In genomic region chr14:61512026-61512425, GRCh38 we compare ENCODE assay signal across 12 cellular contexts.
DNase-seq lines count a peak whose midpoint lies in the region; ATAC-seq, FAIRE-seq and TF ChIP-seq lines count a peak whose summit lies in the region.
"Had no signal": no experiment of that assay in that cellular context is flagged by ENCODE, and none has a peak within 500 bp of the region (broad histone marks: within the 10 kb centered on the region; RNA-seq: fewer than 3 reads in every experiment).

No MANE protein-coding gene starts in this region.

- peak overlapping the region; percentile 46 for H3K4me3 Mint-ChIP-seq in activated T-cell treated with anti-CD3 and anti-CD28 coated beads, Interleukin-2, amount 50 U/mL, for 4 hours
- H3K4me3 Mint-ChIP-seq: dendritic cell treated with granulocyte-macrophage colony-stimulating factor and Interleukin-4, amounts not matched to agents 40 ng/mL and 50 ng/mL, for 4 days had no signal

- H3K27ac ChIP-seq in keratinocyte (ENCODE audit: control insufficient read depth, insufficient read depth, low read length) (peak overlapping the region; percentile 56), stomach (peak overlapping the region in 4 of 5 donors; percentile 32 to 61 (median 40))
- H3K27ac ChIP-seq: psoas muscle had no signal

- no peaks in the 10 kb centered on the region for H3K27me3 Mint-ChIP-seq in activated T-cell treated with anti-CD3 and anti-CD28 coated beads, Interleukin-2, amount 50 U/mL, for 4 hours (ENCODE audit: low read depth)
- H3K27me3 Mint-ChIP-seq: dendritic cell treated with granulocyte-macrophage colony-stimulating factor and Interleukin-4, amounts not matched to agents 40 ng/mL and 50 ng/mL, for 4 days had no signal

- H3K36me3 ChIP-seq in keratinocyte (ENCODE audit: control insufficient read depth in 2 of 2, extremely low read depth in 1 of 2, insufficient read depth in 2 of 2, low read length in 2 of 2) (no peaks in the 10 kb centered on the region), stomach (no peaks in the 10 kb centered on the region)

- TF ChIP-seq CTCF in keratinocyte (optimal IDR thresholded peaks at IDR 0.05 in 1 of 3, IDR thresholded peaks at IDR 0.05 in 1 of 3, conservative IDR thresholded peaks at IDR 0.05 in 1 of 3; ENCODE audit: extremely low read depth in 1 of 3, insufficient read depth in 2 of 3, low read length in 3 of 3) (no peak), stomach (IDR thresholded peaks at IDR 0.05) (no peak)

- H3K4me1 ChIP-seq in keratinocyte (ENCODE audit: control insufficient read depth, extremely low read depth, insufficient read depth, low read length) (peaks cover 27% of the 10 kb centered on the region), stomach (peaks cover 17 to 57% (median 23%) of the 10 kb centered on the region in 4 donors)

- peak; percentile 19 to 38 for ATAC-seq in activated T-cell treated with anti-CD3 and anti-CD28 coated beads, Interleukin-2, amount 50 U/mL, for 4 hours
- peak; percentile 40 to 56 for ATAC-seq in activated naive CD4-positive, alpha-beta T cell treated with anti-CD3 and anti-CD28 coated beads, Interleukin-2, amount 50 U/mL, for 72 hours
- ATAC-seq in HG02759 (IDR thresholded peaks at IDR 0.05; ENCODE audit: unreplicated experiment), result no peak

- H3K9me3 ChIP-seq in keratinocyte (ENCODE audit: control insufficient read depth, low read depth, low read length) (no peaks in the 10 kb centered on the region), stomach (no peaks in the 10 kb centered on the region)
- H3K9me3 ChIP-seq: psoas muscle had no signal

- peaks cover 90% of the 10 kb centered on the region for H3K4me1 Mint-ChIP-seq in activated T-cell treated with anti-CD3 and anti-CD28 coated beads, Interleukin-2, amount 50 U/mL, for 4 hours (ENCODE audit: low read depth)

- no peaks in the 10 kb centered on the region for H3K9me1 ChIP-seq in keratinocyte (ENCODE audit: control insufficient read depth, extremely low read depth, insufficient read depth, low read length)

- no peak overlapping the region for H3K9ac ChIP-seq in keratinocyte (ENCODE audit: control insufficient read depth, extremely low read depth, insufficient read depth, low read length)

- TF ChIP-seq EP300 in stomach (IDR thresholded peaks at IDR 0.05), result no peak

- peaks cover 39% of the 10 kb centered on the region for H3K36me3 Mint-ChIP-seq in activated T-cell treated with anti-CD3 and anti-CD28 coated beads, Interleukin-2, amount 50 U/mL, for 4 hours (ENCODE audit: insufficient read depth)
- H3K36me3 Mint-ChIP-seq in activated naive CD4-positive, alpha-beta T cell treated with anti-CD3 and anti-CD28 coated beads, Interleukin-2, amount 50 U/mL, for 72 hours, result peaks cover 21 to 44% of the 10 kb centered on the region in 2 donors

- FAIRE-seq in keratinocyte (lab: Jason Lieb, UNC), result no peak

- DNase-seq in activated T-cell treated with anti-CD3 and anti-CD28 coated beads, Interleukin-2, amount 50 U/mL, for 4 hours, result no peak
- DNase-seq in activated T-cell treated with anti-CD3 and anti-CD28 coated beads, Interleukin-2, amount 50 U/mL, for 1 hour, result no peak
- no peak for DNase-seq in activated naive CD4-positive, alpha-beta T cell treated with anti-CD3 and anti-CD28 coated beads, Interleukin-2, amount 50 U/mL, for 72 hours (ENCODE audit: low spot score in 2 of 2)
- no peak for DNase-seq in keratinocyte (ENCODE audit: low read depth, low spot score)
- DNase-seq in stomach, result no peak
- DNase-seq in AG08396 (ENCODE audit: low spot score), result no peak
- DNase-seq in GDM1 (lab: John Stamatoyannopoulos, UW), result no peak
- DNase-seq: activated CD4-positive, CD25-positive, alpha-beta regulatory T cell; NK-92 treated with Interleukin-12 subunit alpha and Interleukin-12 subunit beta, amount 100 ng/mL, for 24 hours had no signal

- H3K9me3 Mint-ChIP-seq in activated T-cell treated with anti-CD3 and anti-CD28 coated beads, Interleukin-2, amount 50 U/mL, for 4 hours, result no peaks in the 10 kb centered on the region
- H3K9me3 Mint-ChIP-seq in activated naive CD4-positive, alpha-beta T cell treated with anti-CD3 and anti-CD28 coated beads, Interleukin-2, amount 50 U/mL, for 72 hours, result no peaks in the 10 kb centered on the region
- H3K9me3 Mint-ChIP-seq: dendritic cell treated with granulocyte-macrophage colony-stimulating factor and Interleukin-4, amounts not matched to agents 40 ng/mL and 50 ng/mL, for 4 days had no signal

- TF ChIP-seq POLR2A in stomach (IDR thresholded peaks at IDR 0.05), result no peak

- no peak overlapping the region for H2AFZ ChIP-seq in keratinocyte (ENCODE audit: control insufficient read depth, low read length)

- 41 to 68% (median 62%) methylated on average over 1 of the region's 1 CpG for WGBS in stomach, 5 donors

- H3K27me3 ChIP-seq in keratinocyte (ENCODE audit: control insufficient read depth, extremely low read depth, insufficient read depth, low read length), result no peaks in the 10 kb centered on the region
- H3K27me3 ChIP-seq in stomach, result no peaks in the 10 kb centered on the region

- H3K4me3 ChIP-seq in keratinocyte (ENCODE audit: control insufficient read depth in 2 of 3, extremely low read depth in 1 of 3, insufficient read depth in 2 of 3, low read depth in 1 of 3, low read length in 3 of 3) (no peak overlapping the region), stomach (no peak overlapping the region)
- H3K4me3 ChIP-seq: psoas muscle had no signal

- H3K27ac Mint-ChIP-seq in activated naive CD4-positive, alpha-beta T cell treated with anti-CD3 and anti-CD28 coated beads, Interleukin-2, amount 50 U/mL, for 72 hours, result peak overlapping the region; percentile 94 to 100

- peak overlapping the region; percentile 55 for H3K4me2 ChIP-seq in keratinocyte (ENCODE audit: control insufficient read depth, extremely low read depth, insufficient read depth, low read depth, low read length)

- H3K79me2 ChIP-seq in keratinocyte (ENCODE audit: control insufficient read depth, insufficient read depth, low read length), result no peaks in the 10 kb centered on the region

- intact Hi-C loops in stomach (cut with DNase I; ENCODE audit: low total_unique reads), result no loop called here

- no peaks in the 10 kb centered on the region for H4K20me1 ChIP-seq in keratinocyte (ENCODE audit: control insufficient read depth, extremely low read depth, insufficient read depth, low read length)

- dilution Hi-C loops in keratinocyte (cut with MboI; ENCODE audit: extremely low pct_ligation_motif_present, low sequenced_read_pairs), result no loop called here
